In genomic region chrX:48522291-48522690, GRCh38 we compare ENCODE assay signal across 8 cellular contexts. TPM values are rescaled to one million over a fixed set of nuclear protein-coding genes. Genes with fewer than 3 reads are reported as not detected.
DNase-seq lines count a peak whose midpoint lies in the region; ATAC-seq lines count a peak whose summit lies in the region.

No MANE protein-coding gene starts in this region.

- DNase-seq in activated CD4-positive, alpha-beta T cell treated with anti-CD3 and anti-CD28 coated beads, Interleukin-2, amount 10 ng/mL, durations not matched to agents 7 days and 5 days = no peak
- DNase-seq in activated CD4-positive, alpha-beta T cell treated with anti-CD3 and anti-CD28 coated beads for 1 hour = no peak
- peak; percentile 72 for DNase-seq in left lobe of liver (ENCODE audit: low spot score)
- no peak for DNase-seq in 8988T
- DNase-seq in activated CD8-positive, alpha-beta memory T cell treated with anti-CD3 and anti-CD28 coated beads, Interleukin-2, amount 50 U/mL, for 48 hours = no peak

- peak overlapping the region; percentile 62 for H3K4me3 ChIP-seq in thymus (ENCODE audit: low read length)

- ATAC-seq in left lobe of liver = peak; percentile 76
- ATAC-seq in HG03520 (IDR thresholded peaks at IDR 0.05; ENCODE audit: unreplicated experiment) = no peak

- H3K9me3 ChIP-seq in thymus (ENCODE audit: control insufficient read depth) = no peaks in the 10 kb centered on the region

- H3K27me3 ChIP-seq in thymus (ENCODE audit: control insufficient read depth, insufficient read depth) = no peaks in the 10 kb centered on the region

- no peaks in the 10 kb centered on the region for H3K27me3 Mint-ChIP-seq in activated CD4-positive, alpha-beta T cell treated with anti-CD3 and anti-CD28 coated beads, Interleukin-2, amount 10 ng/mL, durations not matched to agents 7 days and 5 days

- 11% methylated on average over 10 of the region's 10 CpGs for WGBS in thymus

- peaks cover 3% of the 10 kb centered on the region for H3K4me1 ChIP-seq in thymus (ENCODE audit: control insufficient read depth, insufficient read depth, low read length)

- peak overlapping the region; percentile 88 for H3K4me3 Mint-ChIP-seq in activated CD4-positive, alpha-beta T cell treated with anti-CD3 and anti-CD28 coated beads, Interleukin-2, amount 10 ng/mL, durations not matched to agents 7 days and 5 days

- POLR2A ChIA-PET in activated CD4-positive, alpha-beta T cell treated with anti-CD3 and anti-CD28 coated beads, Interleukin-2, amount 10 ng/mL, durations not matched to agents 7 days and 5 days (lab: Charles Lee) = interaction anchor here (0.7 kb wide), 1 partner anchor 54 kb away, joined by 3 read pairs; no protein-coding TSS in a partner anchor

- peaks cover 36% of the 10 kb centered on the region for H3K4me1 Mint-ChIP-seq in activated CD4-positive, alpha-beta T cell treated with anti-CD3 and anti-CD28 coated beads, Interleukin-2, amount 10 ng/mL, durations not matched to agents 7 days and 5 days

- H3K9me3 Mint-ChIP-seq in activated CD4-positive, alpha-beta T cell treated with anti-CD3 and anti-CD28 coated beads, Interleukin-2, amount 10 ng/mL, durations not matched to agents 7 days and 5 days = no peaks in the 10 kb centered on the region

- H3K27ac ChIP-seq in angular gyrus (ENCODE audit: low read depth, low read length) = peak overlapping the region; percentile 48
- H3K27ac ChIP-seq in thymus (ENCODE audit: low read depth) = peak overlapping the region; percentile 47

- peaks cover 8% of the 10 kb centered on the region for H3K36me3 ChIP-seq in thymus (ENCODE audit: control insufficient read depth, insufficient read depth)

- H3K36me3 Mint-ChIP-seq in activated CD4-positive, alpha-beta T cell treated with anti-CD3 and anti-CD28 coated beads, Interleukin-2, amount 10 ng/mL, durations not matched to agents 7 days and 5 days (ENCODE audit: low read depth) = peaks cover 23% of the 10 kb centered on the region

- CTCF ChIA-PET in activated CD4-positive, alpha-beta T cell treated with anti-CD3 and anti-CD28 coated beads, Interleukin-2, amount 10 ng/mL, durations not matched to agents 7 days and 5 days (lab: Charles Lee) = interaction anchor here (0.6 kb wide), 1 partner anchor 13 kb away, joined by 3 read pairs; no protein-coding TSS in a partner anchor

- peak overlapping the region; percentile 99 for H3K27ac Mint-ChIP-seq in activated CD4-positive, alpha-beta T cell treated with anti-CD3 and anti-CD28 coated beads, Interleukin-2, amount 10 ng/mL, durations not matched to agents 7 days and 5 days

RNA-seq across cellular contexts. Expression of gene EBP, which starts 0.7 kb away (rescaled TPM):
- total RNA-seq in activated CD4-positive, alpha-beta T cell treated with anti-CD3 and anti-CD28 coated beads, Interleukin-2, amount 10 ng/mL, durations not matched to agents 7 days and 5 days = 100 to 1,000 TPM; 246 to 251 TPM
- 267 TPM for total RNA-seq in left lobe of liver
- 39.9 TPM for polyA plus RNA-seq in thymus

RNA-seq across cellular contexts. Expression of gene PORCN, which starts 13.5 kb away (rescaled TPM):
- 10 to 100 TPM; 12.5 to 13.3 TPM for total RNA-seq in activated CD4-positive, alpha-beta T cell treated with anti-CD3 and anti-CD28 coated beads, Interleukin-2, amount 10 ng/mL, durations not matched to agents 7 days and 5 days
- total RNA-seq in left lobe of liver = 1.9 TPM
- polyA plus RNA-seq in thymus = 6.1 TPM

RNA-seq across cellular contexts. Expression of gene TBC1D25, which starts 17.2 kb away (rescaled TPM):
- total RNA-seq in activated CD4-positive, alpha-beta T cell treated with anti-CD3 and anti-CD28 coated beads, Interleukin-2, amount 10 ng/mL, durations not matched to agents 7 days and 5 days = 10 to 100 TPM; 19.5 to 20.4 TPM
- 6.5 TPM for total RNA-seq in left lobe of liver
- 8.7 TPM for polyA plus RNA-seq in thymus

RNA-seq across cellular contexts. Expression of gene FTSJ1, which starts 46.3 kb away (rescaled TPM):
- 10 to 100 TPM; 59.5 to 60.2 TPM for total RNA-seq in activated CD4-positive, alpha-beta T cell treated with anti-CD3 and anti-CD28 coated beads, Interleukin-2, amount 10 ng/mL, durations not matched to agents 7 days and 5 days
- 15.6 TPM for total RNA-seq in left lobe of liver
- polyA plus RNA-seq in thymus = 54.3 TPM

RNA-seq across cellular contexts. Expression of gene RBM3, which starts 52.0 kb away (rescaled TPM):
- total RNA-seq in activated CD4-positive, alpha-beta T cell treated with anti-CD3 and anti-CD28 coated beads, Interleukin-2, amount 10 ng/mL, durations not matched to agents 7 days and 5 days = 100 to 1,000 TPM; 270 to 289 TPM
- total RNA-seq in left lobe of liver = 20.6 TPM
- polyA plus RNA-seq in thymus = 213 TPM
